13 cellular contexts compared by ENCODE assay signal in genomic region chr9:130768265-130768664, GRCh38.
A peak's percentile ranks its signal among the peaks of the same experiment; 100 is the strongest.
DNase-seq lines count a peak whose midpoint lies in the region; ATAC-seq, FAIRE-seq and TF ChIP-seq lines count a peak whose summit lies in the region.
"Had no signal": no experiment of that assay in that cellular context is flagged by ENCODE, and none has a peak within 500 bp of the region (broad histone marks: within the 10 kb centered on the region; RNA-seq: fewer than 3 reads in every experiment).

No MANE protein-coding gene starts in this region.

- no peaks in the 10 kb centered on the region for H3K27me3 Mint-ChIP-seq in naive thymus-derived CD4-positive, alpha-beta T cell
- H3K27me3 Mint-ChIP-seq in activated CD4-positive, alpha-beta T cell treated with anti-CD3 and anti-CD28 coated beads for 36 hours = no peaks in the 10 kb centered on the region

- H3K36me3 Mint-ChIP-seq in naive thymus-derived CD4-positive, alpha-beta T cell = peaks cover 0 to 8% (median 0%) of the 10 kb centered on the region in 5 donors
- no peaks in the 10 kb centered on the region for H3K36me3 Mint-ChIP-seq in activated CD4-positive, alpha-beta T cell treated with anti-CD3 and anti-CD28 coated beads for 36 hours (ENCODE audit: low read depth)

- H3K27me3 ChIP-seq in duodenal mucosa (ENCODE audit: control insufficient read depth in 1 of 2, insufficient read depth in 2 of 2, low read length in 2 of 2) (no peaks in the 10 kb centered on the region), vagina (no peaks in the 10 kb centered on the region)
- no peaks in the 10 kb centered on the region for H3K27me3 ChIP-seq in naive thymus-derived CD4-positive, alpha-beta T cell (ENCODE audit: control insufficient read depth in 2 of 2, insufficient read depth in 2 of 2, low read length in 2 of 2)

- H3K9me3 Mint-ChIP-seq in naive thymus-derived CD4-positive, alpha-beta T cell = peaks cover 0 to 3% (median 0%) of the 10 kb centered on the region in 11 donors
- H3K9me3 Mint-ChIP-seq in activated CD4-positive, alpha-beta T cell treated with anti-CD3 and anti-CD28 coated beads for 36 hours (ENCODE audit: low read depth) = no peaks in the 10 kb centered on the region

- TF ChIP-seq POLR2A in NB4 (IDR thresholded peaks at IDR 0.05; ENCODE audit: extremely low read depth, insufficient read length) (peak; percentile 39), vagina (IDR thresholded peaks at IDR 0.05) (no peak)

- H3K4me3 Mint-ChIP-seq in naive thymus-derived CD4-positive, alpha-beta T cell = no peak overlapping the region
- no peak overlapping the region for H3K4me3 Mint-ChIP-seq in activated CD4-positive, alpha-beta T cell treated with anti-CD3 and anti-CD28 coated beads for 36 hours

- ATAC-seq in naive thymus-derived CD4-positive, alpha-beta T cell = peak; percentile 36
- no peak for ATAC-seq in activated CD4-positive, alpha-beta T cell treated with anti-CD3 and anti-CD28 coated beads for 36 hours

- H3K4me3 ChIP-seq in NB4 (ENCODE audit: low read depth, low read length) = peak overlapping the region; percentile 25
- H3K4me3 ChIP-seq in duodenal mucosa (ENCODE audit: low read depth in 1 of 2, low read length in 2 of 2) = peak overlapping the region; percentile 41 to 54
- H3K4me3 ChIP-seq in naive thymus-derived CD4-positive, alpha-beta T cell (ENCODE audit: low read length) = no peak overlapping the region
- no peak overlapping the region for H3K4me3 ChIP-seq in vagina

- H3K4me1 Mint-ChIP-seq in naive thymus-derived CD4-positive, alpha-beta T cell = peaks cover 26 to 57% (median 48%) of the 10 kb centered on the region in 7 donors
- H3K4me1 Mint-ChIP-seq in activated CD4-positive, alpha-beta T cell treated with anti-CD3 and anti-CD28 coated beads for 36 hours = peaks cover 39% of the 10 kb centered on the region

- no peak for FAIRE-seq in frontal cortex (lab: Jason Lieb, UNC)

- CTCF ChIA-PET in naive thymus-derived CD4-positive, alpha-beta T cell (lab: Charles Lee) = interaction anchor here (1.2 kb wide), 1 partner anchor 98 kb away, joined by 4 read pairs; no protein-coding TSS in a partner anchor
- CTCF ChIA-PET in activated CD4-positive, alpha-beta T cell treated with anti-CD3 and anti-CD28 coated beads for 36 hours (lab: Charles Lee) = interaction anchor here (0.7 to 1.8 kb wide), 4 partner anchors 8 to 101 kb away, joined by 3 to 5 read pairs (median 4); no protein-coding TSS in a partner anchor

- H3K4me1 ChIP-seq in duodenal mucosa (ENCODE audit: control insufficient read depth in 1 of 2, insufficient read depth in 2 of 2, low read length in 2 of 2) (peaks cover 36 to 48% of the 10 kb centered on the region in 2 donors), vagina (peaks cover 17% of the 10 kb centered on the region)
- peaks cover 0 to 8% of the 10 kb centered on the region in 2 donors for H3K4me1 ChIP-seq in naive thymus-derived CD4-positive, alpha-beta T cell (ENCODE audit: control insufficient read depth in 2 of 2, insufficient read depth in 2 of 2, low read length in 2 of 2)

- intact Hi-C loops in naive thymus-derived CD4-positive, alpha-beta T cell (cut with micrococcal nuclease) = no loop called here
- intact Hi-C loops in activated CD4-positive, alpha-beta T cell treated with anti-CD3 and anti-CD28 coated beads for 36 hours (cut with DNase I, micrococcal nuclease) = loop anchor here in 1 of 2 experiments (5.0 kb wide), 1 partner anchor 56 kb away; no protein-coding TSS in a partner anchor
- intact Hi-C loops in vagina (cut with DNase I) = no loop called here

- peak overlapping the region in 2 of 9 donors; percentile 10 to 56 for H3K27ac Mint-ChIP-seq in naive thymus-derived CD4-positive, alpha-beta T cell
- H3K27ac Mint-ChIP-seq in activated CD4-positive, alpha-beta T cell treated with anti-CD3 and anti-CD28 coated beads for 36 hours = no peak overlapping the region

- peak overlapping the region in 1 of 2 donors; percentile 59 for H3K9ac ChIP-seq in duodenal mucosa (ENCODE audit: low read depth in 1 of 2, low read length in 2 of 2)

- peak; percentile 53 for DNase-seq in EH (ENCODE audit: low read depth)
- peak; percentile 92 for DNase-seq in NB4 (ENCODE audit: low read depth)
- no peak for DNase-seq in naive thymus-derived CD4-positive, alpha-beta T cell
- no peak for DNase-seq in activated CD4-positive, alpha-beta T cell treated with anti-CD3 and anti-CD28 coated beads for 36 hours
- DNase-seq in GM19240 (ENCODE audit: insufficient read length, low spot score) = no peak
- no peak for DNase-seq in vagina (ENCODE audit: extremely low spot score in 2 of 2)
- DNase-seq in frontal cortex (ENCODE audit: low spot score in 2 of 2) = no peak
- DNase-seq: activated T-cell treated with anti-CD3 and anti-CD28 coated beads, Interleukin-2, amount 50 U/mL, for 1 hour; cerebellar nuclear complex; COR-L47; NCI-H2227 treated with DMSO at 0.1 percent for 48 hours; stimulated activated CD8-positive, alpha-beta memory T cell treated with anti-CD3 and anti-CD28 coated beads, Interleukin-4, amount 100 ng/mL, for 48 hours had no signal

- TF ChIP-seq CTCF in NB4 (IDR thresholded peaks at IDR 0.05; ENCODE audit: low read depth, low read length) = no peak
- TF ChIP-seq CTCF in vagina (IDR thresholded peaks at IDR 0.05) = no peak

- H3K36me3 ChIP-seq in duodenal mucosa (ENCODE audit: control insufficient read depth in 1 of 2, insufficient read depth in 2 of 2, low read length in 2 of 2) (no peaks in the 10 kb centered on the region), vagina (no peaks in the 10 kb centered on the region)
- no peaks in the 10 kb centered on the region for H3K36me3 ChIP-seq in naive thymus-derived CD4-positive, alpha-beta T cell (ENCODE audit: control insufficient read depth in 2 of 3, insufficient read depth in 3 of 3, low read length in 3 of 3)

- POLR2A ChIA-PET in naive thymus-derived CD4-positive, alpha-beta T cell (lab: Charles Lee) = no interaction called here
- POLR2A ChIA-PET in activated CD4-positive, alpha-beta T cell treated with anti-CD3 and anti-CD28 coated beads for 36 hours (lab: Charles Lee) = no interaction called here

- no peaks in the 10 kb centered on the region for H3K9me3 ChIP-seq in duodenal mucosa (ENCODE audit: control insufficient read depth in 1 of 2, low read length in 2 of 2)
- H3K9me3 ChIP-seq in naive thymus-derived CD4-positive, alpha-beta T cell (ENCODE audit: control insufficient read depth in 2 of 3, low read length in 3 of 3) = no peaks in the 10 kb centered on the region
- no peaks in the 10 kb centered on the region for H3K9me3 ChIP-seq in vagina

- H3K27ac ChIP-seq in duodenal mucosa (ENCODE audit: low read depth, low read length) (no peak overlapping the region), vagina (no peak overlapping the region)
- no peak overlapping the region for H3K27ac ChIP-seq in naive thymus-derived CD4-positive, alpha-beta T cell (ENCODE audit: low read depth, low read length)

Comparison
In these comparisons a context has a peak if more than half of its experiments do, and no peak if none do; other contexts are left out.
1. DNase-seq: peak in EH (single experiment) and NB4 (single experiment); none in naive thymus-derived CD4-positive, alpha-beta T cell (0 of 9), activated CD4-positive, alpha-beta T cell treated with anti-CD3 and anti-CD28 coated beads for 36 hours (single experiment), GM19240 (single experiment), vagina (0 of 2) and frontal cortex (0 of 2).
2. H3K4me3 ChIP-seq: peak in NB4 (single experiment) and duodenal mucosa (2 of 2); none in naive thymus-derived CD4-positive, alpha-beta T cell (single experiment) and vagina (0 of 2).